Comparison of ENCODE assay signal across 13 cellular contexts in the genomic region with DNA sequence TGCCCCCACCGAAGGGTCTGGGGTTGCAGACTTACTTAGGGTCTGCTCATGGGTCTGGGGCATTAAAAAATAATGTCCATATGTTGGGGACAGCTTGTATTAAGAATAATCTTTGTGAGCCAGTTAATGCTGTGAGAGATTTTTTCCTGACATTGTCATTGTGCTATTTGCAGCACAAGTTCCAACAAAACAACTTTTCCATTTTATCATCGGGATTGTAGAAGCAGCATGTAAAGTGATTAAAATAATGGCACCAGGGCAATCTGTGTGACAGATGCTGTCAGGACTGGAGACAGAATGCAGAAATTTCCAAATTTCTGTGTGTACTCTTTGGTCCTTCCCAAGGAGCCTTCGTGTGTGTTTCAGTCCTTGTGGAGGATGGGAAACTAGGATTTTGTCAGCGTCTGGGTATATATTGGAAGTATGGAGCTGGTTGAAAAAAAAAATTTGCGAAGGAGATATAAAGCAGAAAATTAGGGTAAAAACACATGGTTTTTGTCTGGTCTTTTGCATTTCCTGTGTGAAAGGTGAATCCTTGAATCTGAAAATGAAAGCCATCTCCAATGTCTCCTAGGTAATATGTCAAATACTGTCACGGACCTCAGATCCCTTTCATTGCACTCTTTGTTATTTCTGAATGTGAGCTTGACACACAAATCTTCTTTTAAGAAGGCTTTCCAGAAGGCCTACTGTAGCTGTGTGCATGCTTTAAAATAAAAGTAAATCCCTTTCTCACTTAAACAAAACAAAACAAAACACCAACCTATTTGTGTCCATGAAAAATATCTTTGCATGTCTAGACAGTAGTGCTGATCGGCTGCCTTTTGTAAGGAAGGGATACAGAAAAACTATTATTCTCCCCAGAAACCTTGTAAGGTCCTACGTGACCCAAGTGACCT.
A peak's percentile ranks its signal among the peaks of the same experiment; 100 is the strongest.
DNase-seq lines count a peak whose midpoint lies in the region; TF ChIP-seq lines count a peak whose summit lies in the region.
"Had no signal": no experiment of that assay in that cellular context is flagged by ENCODE, and none has a peak within 500 bp of the region (broad histone marks: within the 10 kb centered on the region; RNA-seq: fewer than 3 reads in every experiment).

No MANE protein-coding gene starts in this region.

- no peaks in the 10 kb centered on the region for H3K27me3 Mint-ChIP-seq in activated T-helper 2 cell treated with anti-CD3 and anti-CD28 coated beads, Interferon-gamma antibody, Interleukin-2, Interleukin-4, amounts not matched to agents 10 μg/mL and 5 μg/mL and 100 μg/mL, durations not matched to agents 14 hours and 24 hours and 36 hours (ENCODE audit: low read depth)
- H3K27me3 Mint-ChIP-seq: activated CD8-positive, alpha-beta T cell treated with anti-CD3 and anti-CD28 coated beads for 36 hours; CD4-positive, alpha-beta memory T cell; stimulated activated naive CD8-positive, alpha-beta T cell treated with anti-CD3 and anti-CD28 coated beads, Interleukin-15, Interleukin-2, amounts not matched to agents 100 ng/mL and 50 ng/mL, for 24 hours had no signal

- TF ChIP-seq CTCF in ascending aorta (IDR thresholded peaks at IDR 0.05) (no peak), smooth muscle cell (IDR thresholded peaks at IDR 0.05; ENCODE audit: borderline replicate concordance, insufficient read depth, poor library complexity, severe bottlenecking) (no peak), tibial nerve (IDR thresholded peaks at IDR 0.05) (no peak)

- H3K79me2 ChIP-seq in smooth muscle cell (ENCODE audit: low read depth): no peaks in the 10 kb centered on the region

- DNase-seq in ascending aorta (ENCODE audit: low spot score in 2 of 2) (no peak), smooth muscle cell (lab: John Stamatoyannopoulos, UW; ENCODE audit: unreplicated experiment) (no peak), tibial nerve (ENCODE audit: low spot score in 2 of 2) (no peak), mucosa of gallbladder (ENCODE audit: low spot score) (no peak)
- DNase-seq in activated T-helper 2 cell treated with anti-CD3 and anti-CD28 coated beads, Interferon-gamma antibody, Interleukin-2, Interleukin-4, amounts not matched to agents 10 μg/mL and 5 μg/mL and 100 μg/mL, durations not matched to agents 14 hours and 24 hours and 36 hours (ENCODE audit: low spot score): no peak
- DNase-seq: activated CD8-positive, alpha-beta T cell treated with anti-CD3 and anti-CD28 coated beads for 36 hours; CD4-positive, alpha-beta memory T cell; GDM1 had no signal

- no peak overlapping the region for H3K27ac Mint-ChIP-seq in activated T-helper 2 cell treated with anti-CD3 and anti-CD28 coated beads, Interferon-gamma antibody, Interleukin-2, Interleukin-4, amounts not matched to agents 10 μg/mL and 5 μg/mL and 100 μg/mL, durations not matched to agents 14 hours and 24 hours and 36 hours
- H3K27ac Mint-ChIP-seq: activated CD8-positive, alpha-beta T cell treated with anti-CD3 and anti-CD28 coated beads for 36 hours; CD4-positive, alpha-beta memory T cell; stimulated activated naive CD8-positive, alpha-beta T cell treated with anti-CD3 and anti-CD28 coated beads, Interleukin-15, Interleukin-2, amounts not matched to agents 100 ng/mL and 50 ng/mL, for 24 hours; T-helper 2 cell treated with Interferon-gamma antibody and Interleukin-4, amounts not matched to agents 5 μg/mL and 100 μg/mL, for 36 hours had no signal

- no peaks in the 10 kb centered on the region for H3K4me1 Mint-ChIP-seq in activated T-helper 2 cell treated with anti-CD3 and anti-CD28 coated beads, Interferon-gamma antibody, Interleukin-2, Interleukin-4, amounts not matched to agents 10 μg/mL and 5 μg/mL and 100 μg/mL, durations not matched to agents 14 hours and 24 hours and 36 hours (ENCODE audit: low read depth)
- H3K4me1 Mint-ChIP-seq: CD4-positive, alpha-beta memory T cell had no signal

- intact Hi-C loops in ascending aorta (cut with DNase I): no loop called here
- intact Hi-C loops in activated T-helper 2 cell treated with anti-CD3 and anti-CD28 coated beads, Interferon-gamma antibody, Interleukin-2, Interleukin-4, amounts not matched to agents 10 μg/mL and 5 μg/mL and 100 μg/mL, durations not matched to agents 14 hours and 24 hours and 36 hours (cut with micrococcal nuclease): no loop called here

- H3F3A ChIP-seq in smooth muscle cell (ENCODE audit: low read depth): no peaks in the 10 kb centered on the region

- no peaks in the 10 kb centered on the region for H3K27me3 ChIP-seq in HUES48 (ENCODE audit: control insufficient read depth, insufficient read depth, low read length)
- no peaks in the 10 kb centered on the region for H3K27me3 ChIP-seq in ascending aorta
- no peaks in the 10 kb centered on the region for H3K27me3 ChIP-seq in iPS-20b (ENCODE audit: insufficient read depth, low read length)
- H3K27me3 ChIP-seq in smooth muscle cell (ENCODE audit: low read depth): no peaks in the 10 kb centered on the region
- no peaks in the 10 kb centered on the region for H3K27me3 ChIP-seq in tibial nerve

- no peak overlapping the region for H3K4me3 Mint-ChIP-seq in activated T-helper 2 cell treated with anti-CD3 and anti-CD28 coated beads, Interferon-gamma antibody, Interleukin-2, Interleukin-4, amounts not matched to agents 10 μg/mL and 5 μg/mL and 100 μg/mL, durations not matched to agents 14 hours and 24 hours and 36 hours (ENCODE audit: low read depth)
- H3K4me3 Mint-ChIP-seq: activated CD8-positive, alpha-beta T cell treated with anti-CD3 and anti-CD28 coated beads for 36 hours; CD4-positive, alpha-beta memory T cell; stimulated activated naive CD8-positive, alpha-beta T cell treated with anti-CD3 and anti-CD28 coated beads, Interleukin-15, Interleukin-2, amounts not matched to agents 100 ng/mL and 50 ng/mL, for 24 hours; T-helper 2 cell treated with Interferon-gamma antibody and Interleukin-4, amounts not matched to agents 5 μg/mL and 100 μg/mL, for 36 hours had no signal

- H3K9me3 Mint-ChIP-seq in activated T-helper 2 cell treated with anti-CD3 and anti-CD28 coated beads, Interferon-gamma antibody, Interleukin-2, Interleukin-4, amounts not matched to agents 10 μg/mL and 5 μg/mL and 100 μg/mL, durations not matched to agents 14 hours and 24 hours and 36 hours: no peaks in the 10 kb centered on the region
- H3K9me3 Mint-ChIP-seq: activated CD8-positive, alpha-beta T cell treated with anti-CD3 and anti-CD28 coated beads for 36 hours; stimulated activated naive CD8-positive, alpha-beta T cell treated with anti-CD3 and anti-CD28 coated beads, Interleukin-15, Interleukin-2, amounts not matched to agents 100 ng/mL and 50 ng/mL, for 24 hours; T-helper 2 cell treated with Interferon-gamma antibody and Interleukin-4, amounts not matched to agents 5 μg/mL and 100 μg/mL, for 36 hours had no signal

- H3K4me3 ChIP-seq in HUES48 (ENCODE audit: low read depth, low read length): no peak overlapping the region
- H3K4me3 ChIP-seq in ascending aorta: peak overlapping the region in 1 of 2 donors; percentile 13
- H3K4me3 ChIP-seq in iPS-20b (ENCODE audit: low read length): no peak overlapping the region
- no peak overlapping the region for H3K4me3 ChIP-seq in smooth muscle cell
- no peak overlapping the region for H3K4me3 ChIP-seq in tibial nerve
- H3K4me3 ChIP-seq: HAP-1 had no signal

- H3K36me3 ChIP-seq in HUES48 (ENCODE audit: control insufficient read depth, insufficient read depth, low read length): no peaks in the 10 kb centered on the region
- no peaks in the 10 kb centered on the region for H3K36me3 ChIP-seq in ascending aorta
- H3K36me3 ChIP-seq in iPS-20b (ENCODE audit: insufficient read depth, low read depth, low read length): no peaks in the 10 kb centered on the region
- no peaks in the 10 kb centered on the region for H3K36me3 ChIP-seq in smooth muscle cell (ENCODE audit: low read depth)
- no peaks in the 10 kb centered on the region for H3K36me3 ChIP-seq in tibial nerve
- H3K36me3 ChIP-seq: HAP-1 had no signal

- no peak overlapping the region for H2AFZ ChIP-seq in smooth muscle cell (ENCODE audit: low read depth)

- H3K27ac ChIP-seq in HUES48 (ENCODE audit: low read depth, low read length) (peak overlapping the region; percentile 44), ascending aorta (peak overlapping the region; percentile 58 to 61), iPS-20b (ENCODE audit: low read length) (no peak overlapping the region), smooth muscle cell (ENCODE audit: low read depth) (peak overlapping the region; percentile 1), tibial nerve (peak overlapping the region in 2 of 4 donors; percentile 21 to 49)

- no peaks in the 10 kb centered on the region for H4K20me1 ChIP-seq in smooth muscle cell (ENCODE audit: low read depth)

- H3K4me2 ChIP-seq in smooth muscle cell: no peak overlapping the region

- no peak for TF ChIP-seq POLR2A in tibial nerve (IDR thresholded peaks at IDR 0.05)

- H3K9ac ChIP-seq in HUES48 (ENCODE audit: low read depth, low read length) (no peak overlapping the region), iPS-20b (ENCODE audit: low read depth, low read length) (peak overlapping the region; percentile 13; the same call in 1 of the 2 replicates), smooth muscle cell (ENCODE audit: low read depth) (no peak overlapping the region)

- H3K9me3 ChIP-seq in HUES48 (ENCODE audit: control insufficient read depth, insufficient read depth, low read length) (no peaks in the 10 kb centered on the region), ascending aorta (no peaks in the 10 kb centered on the region), iPS-20b (ENCODE audit: insufficient read depth, low read depth, low read length) (no peaks in the 10 kb centered on the region), smooth muscle cell (replicated peaks; ENCODE audit: low read depth) (no peaks in the 10 kb centered on the region), tibial nerve (no peaks in the 10 kb centered on the region)
- H3K9me3 ChIP-seq: HAP-1 had no signal

- 46% methylated on average over 8 of the region's 8 CpGs for WGBS in smooth muscle cell (ENCODE audit: low lambda C conversion rate)
- WGBS in tibial nerve, 2 donors: 68 to 79% methylated on average over 8 of the region's 8 CpGs

- TF ChIP-seq EP300 in tibial nerve (IDR thresholded peaks at IDR 0.05): no peak

- H3K4me1 ChIP-seq in HUES48 (ENCODE audit: control insufficient read depth, insufficient read depth, low read length): peaks cover 53% of the 10 kb centered on the region
- H3K4me1 ChIP-seq in ascending aorta: peaks cover 11 to 43% of the 10 kb centered on the region in 2 donors
- H3K4me1 ChIP-seq in iPS-20b (ENCODE audit: insufficient read depth, low read length): peaks cover 34% of the 10 kb centered on the region
- peaks cover 33% of the 10 kb centered on the region for H3K4me1 ChIP-seq in smooth muscle cell (ENCODE audit: low read depth)
- H3K4me1 ChIP-seq in tibial nerve: peaks cover 0 to 42% (median 6%) of the 10 kb centered on the region in 4 donors

- no peaks in the 10 kb centered on the region for H3K36me3 Mint-ChIP-seq in activated T-helper 2 cell treated with anti-CD3 and anti-CD28 coated beads, Interferon-gamma antibody, Interleukin-2, Interleukin-4, amounts not matched to agents 10 μg/mL and 5 μg/mL and 100 μg/mL, durations not matched to agents 14 hours and 24 hours and 36 hours (ENCODE audit: low read depth)
- H3K36me3 Mint-ChIP-seq: CD4-positive, alpha-beta memory T cell had no signal
